In genomic region chr2:402721-403120, GRCh38 we compare ENCODE assay signal across 31 cellular contexts.
"Had no signal": no experiment of that assay in that cellular context is flagged by ENCODE, and none has a peak within 500 bp of the region (broad histone marks: within the 10 kb centered on the region; RNA-seq: fewer than 3 reads in every experiment).

No MANE protein-coding gene starts in this region.

- H3K27ac ChIP-seq: neutrophil, ovary, parathyroid adenoma, psoas muscle, right lobe of liver, sigmoid colon, suprapubic skin, testis, tibial artery, transverse colon, upper lobe of right lung, uterus had no signal

- H3K9me3 ChIP-seq: neutrophil, ovary, psoas muscle, right lobe of liver, sigmoid colon, suprapubic skin, testis, tibial artery, transverse colon, upper lobe of right lung had no signal

- H3K4me3 ChIP-seq: ovary, psoas muscle, right lobe of liver, sigmoid colon, suprapubic skin, testis, tibial artery, transverse colon, upper lobe of right lung, uterus had no signal

- H3K4me1 ChIP-seq: parathyroid adenoma, psoas muscle, right lobe of liver, sigmoid colon, suprapubic skin, testis, tibial artery, transverse colon, upper lobe of right lung, uterus had no signal

- H3K36me3 Mint-ChIP-seq: stimulated activated effector memory CD8-positive, alpha-beta T cell treated with anti-CD3 and anti-CD28 coated beads, Interleukin-12 subunit alpha, Interleukin-12 subunit beta, amount 100 ng/mL, for 72 hours; type B pancreatic cell had no signal

- ATAC-seq: naive thymus-derived CD8-positive, alpha-beta T cell; psoas muscle; right cardiac atrium; stimulated activated effector memory CD8-positive, alpha-beta T cell treated with anti-CD3 and anti-CD28 coated beads, Interleukin-12 subunit alpha, Interleukin-12 subunit beta, amount 100 ng/mL, for 72 hours; stimulated activated naive CD8-positive, alpha-beta T cell treated with anti-CD3 and anti-CD28 coated beads, Interleukin-15, amount 100 ng/mL, for 72 hours; stimulated activated naive CD8-positive, alpha-beta T cell treated with anti-CD3 and anti-CD28 coated beads, Interleukin-15, Interleukin-2, amounts not matched to agents 100 U/mL and 50 U/mL, for 24 hours; upper lobe of right lung had no signal

- H3K27ac Mint-ChIP-seq: natural killer cell treated with Interleukin-12 subunit alpha and Interleukin-12 subunit beta and Interleukin-15 and Interleukin-18, amount 100 ng/mL, for 72 hours; nephron progenitor cell; progenitor cell of endocrine pancreas; stimulated activated effector memory CD8-positive, alpha-beta T cell treated with anti-CD3 and anti-CD28 coated beads, Interleukin-12 subunit alpha, Interleukin-12 subunit beta, amount 100 ng/mL, for 72 hours; type B pancreatic cell had no signal

- DNase-seq: naive thymus-derived CD8-positive, alpha-beta T cell; nephron progenitor cell; nucleus accumbens; ovary; posterior cingulate gyrus; psoas muscle; right cardiac atrium; sigmoid colon; small intestine; stimulated activated CD4-positive, alpha-beta T cell treated with anti-CD3 and anti-CD28 coated beads, Interleukin-15, amount 100 ng/mL, for 24 hours; stimulated activated CD4-positive, alpha-beta T cell treated with anti-CD3 and anti-CD28 coated beads, Interleukin-2, amount 100 ng/mL, for 24 hours; stimulated activated CD4-positive, alpha-beta T cell treated with anti-CD3 and anti-CD28 coated beads, Interleukin-2, amount 100 ng/mL, for 48 hours; stimulated activated CD4-positive, alpha-beta T cell treated with anti-CD3 and anti-CD28 coated beads, Interleukin-4, amount 100 ng/mL, for 24 hours; stimulated activated naive CD4-positive, alpha-beta T cell; stimulated activated naive CD8-positive, alpha-beta T cell treated with anti-CD3 and anti-CD28 coated beads, Interleukin-15, amount 100 ng/mL, for 72 hours; stimulated activated naive CD8-positive, alpha-beta T cell treated with anti-CD3 and anti-CD28 coated beads, Interleukin-15, Interleukin-2, amounts not matched to agents 100 U/mL and 50 U/mL, for 24 hours; substantia nigra; testis; tibial artery; transverse colon; upper lobe of right lung; uterus had no signal

- H3K27me3 ChIP-seq: neutrophil, ovary, right lobe of liver, suprapubic skin, testis, tibial artery, transverse colon, uterus had no signal

- H3K36me3 ChIP-seq: neutrophil, ovary, right lobe of liver, sigmoid colon, suprapubic skin, tibial artery, transverse colon, upper lobe of right lung, uterus had no signal

- H3K4me3 Mint-ChIP-seq: naive thymus-derived CD8-positive, alpha-beta T cell; natural killer cell treated with Interleukin-12 subunit alpha and Interleukin-12 subunit beta and Interleukin-15 and Interleukin-18, amount 100 ng/mL, for 72 hours; nephron progenitor cell; neural crest cell; stimulated activated effector memory CD8-positive, alpha-beta T cell treated with anti-CD3 and anti-CD28 coated beads, Interleukin-12 subunit alpha, Interleukin-12 subunit beta, amount 100 ng/mL, for 72 hours; stimulated activated naive CD8-positive, alpha-beta T cell treated with anti-CD3 and anti-CD28 coated beads, Interleukin-15, amount 100 ng/mL, for 72 hours; type B pancreatic cell had no signal

- H3K27me3 Mint-ChIP-seq: naive thymus-derived CD8-positive, alpha-beta T cell; natural killer cell treated with Interleukin-12 subunit alpha and Interleukin-12 subunit beta and Interleukin-15 and Interleukin-18, amount 100 ng/mL, for 72 hours; stimulated activated naive CD8-positive, alpha-beta T cell treated with anti-CD3 and anti-CD28 coated beads, Interleukin-15, amount 100 ng/mL, for 72 hours; type B pancreatic cell had no signal

- H3K4me1 Mint-ChIP-seq: naive thymus-derived CD8-positive, alpha-beta T cell; stimulated activated naive CD8-positive, alpha-beta T cell treated with anti-CD3 and anti-CD28 coated beads, Interleukin-15, amount 100 ng/mL, for 72 hours had no signal
